9 cellular contexts compared by ENCODE assay signal in genomic region chr17:64128787-64129514, GRCh38. TPM values are rescaled to one million over a fixed set of nuclear protein-coding genes. Genes with fewer than 3 reads are reported as not detected.
DNase-seq lines count a peak whose midpoint lies in the region; FAIRE-seq and TF ChIP-seq lines count a peak whose summit lies in the region.
"Had no signal": no experiment of that assay in that cellular context is flagged by ENCODE, and none has a peak within 500 bp of the region (broad histone marks: within the 10 kb centered on the region; RNA-seq: fewer than 3 reads in every experiment).

No MANE protein-coding gene starts in this region.

- CTCF ChIA-PET in GM10248 (lab: Yijun Ruan, JAX) = interaction anchor here (1.0 to 19.4 kb wide), 6 partner anchors 17 to 100 kb away, joined by 3 to 515 read pairs (median 18); no protein-coding TSS in a partner anchor

- no peaks in the 10 kb centered on the region for H3K36me3 ChIP-seq in kidney (ENCODE audit: control insufficient read depth in 1 of 2, insufficient read depth in 2 of 2, low read length in 2 of 2)

- no peaks in the 10 kb centered on the region for H3K9me3 ChIP-seq in kidney (ENCODE audit: control insufficient read depth in 1 of 2, low read length in 2 of 2)

- intact Hi-C loops in kidney (cut with DNase I) = no loop called here

- peak overlapping the region; percentile 47 for H3K4me3 ChIP-seq in astrocyte of the cerebellum (ENCODE audit: low read depth, low read length)
- H3K4me3 ChIP-seq in kidney (ENCODE audit: low read length in 2 of 2) = peak overlapping the region; percentile 71 to 86

- DNase-seq in DMS 273 (lab: John Stamatoyannopoulos, UW; ENCODE audit: unreplicated experiment) (peak; percentile 62), DMS 273 treated with DMSO at 0.1 percent for 48 hours (lab: John Stamatoyannopoulos, UW) (no peak), Kasumi-1 (lab: John Stamatoyannopoulos, UW) (peak; percentile 31 to 44), astrocyte of the cerebellum (ENCODE audit: low read depth) (no peak), kidney (no peak), substantia nigra (lab: John Stamatoyannopoulos, UW) (peak in 3 of 49 donors; percentile 1 to 31 (median 15)), inferior parietal cortex (ENCODE audit: extremely low spot score) (no peak), GM10248 (ENCODE audit: extremely low spot score) (no peak)

- no peak for TF ChIP-seq CTCF in astrocyte of the cerebellum (IDR thresholded peaks at IDR 0.05; ENCODE audit: low read depth, low read length, missing control alignments)
- TF ChIP-seq CTCF in kidney (IDR thresholded peaks at IDR 0.05; ENCODE audit: borderline replicate concordance, extremely low read depth, insufficient read depth) = no peak
- TF ChIP-seq CTCF in GM10248 (IDR thresholded peaks at IDR 0.05; ENCODE audit: control extremely low read depth, extremely low read depth, low read depth, missing control alignments) = no peak

- peak overlapping the region; percentile 87 to 92 for H3K27ac ChIP-seq in kidney (ENCODE audit: low read depth in 2 of 2, low read length in 2 of 2)
- H3K27ac ChIP-seq in substantia nigra (ENCODE audit: low read depth, low read length, poor library complexity, severe bottlenecking) = peak overlapping the region; percentile 75

- H3K9ac ChIP-seq in kidney (ENCODE audit: low read length in 2 of 2) = peak overlapping the region; percentile 67 to 80

- POLR2A ChIA-PET in GM10248 (lab: Yijun Ruan, JAX) = interaction anchor here (0.6 to 3.7 kb wide), 10 partner anchors 8 to 100 kb away, joined by 3 to 45 read pairs (median 4); no protein-coding TSS in a partner anchor

- FAIRE-seq in kidney (lab: Jason Lieb, UNC) = no peak
- FAIRE-seq: A204.1 had no signal

- H3K4me1 ChIP-seq in kidney (ENCODE audit: control insufficient read depth in 1 of 2, insufficient read depth in 1 of 2, low read depth in 1 of 2, low read length in 2 of 2) = peaks cover 0 to 9% of the 10 kb centered on the region in 2 donors

- in situ Hi-C loops in astrocyte of the cerebellum (cut with HindIII; ENCODE audit: low sequenced_read_pairs) = no loop called here

RNA-seq across cellular contexts. Expression of gene ERN1, which starts 1.0 kb away (rescaled TPM):
- total RNA-seq in kidney = 37.0 TPM
- 2.8 TPM for polyA plus RNA-seq in kidney (ENCODE audit: insufficient read depth, low read depth, low replicate concordance)

Comparison
In these comparisons a context has a peak if more than half of its experiments do, and no peak if none do; other contexts are left out.
1. DNase-seq: peak in DMS 273 (single experiment) and Kasumi-1 (2 of 2); none in DMS 273 treated with DMSO at 0.1 percent for 48 hours (single experiment), astrocyte of the cerebellum (single experiment), kidney (single experiment), inferior parietal cortex (single experiment) and GM10248 (single experiment).